ENCODE assay signal across 13 cellular contexts in the genomic region with DNA sequence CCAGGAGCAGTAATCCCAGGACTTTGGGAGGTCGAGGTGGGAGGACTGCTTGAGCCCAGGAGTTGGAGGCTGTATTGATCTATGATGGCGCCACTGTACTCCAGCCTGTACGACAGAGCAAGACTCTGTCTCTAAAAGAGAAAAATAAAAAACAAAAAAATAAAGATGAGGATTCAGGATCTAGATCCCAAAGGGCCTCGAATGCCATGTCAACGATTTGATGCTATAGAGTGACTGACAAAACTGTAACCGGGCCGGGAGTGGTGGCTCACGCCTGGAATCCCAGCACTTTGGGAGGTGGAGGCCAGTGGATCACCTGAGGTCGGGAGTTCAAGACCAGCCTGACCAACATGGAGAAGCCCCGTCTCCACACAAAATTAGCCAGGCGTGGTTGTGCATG. TPM values are rescaled to one million over a fixed set of nuclear protein-coding genes. Genes with fewer than 3 reads are reported as not detected.
"Had no signal": no experiment of that assay in that cellular context is flagged by ENCODE, and none has a peak within 500 bp of the region (broad histone marks: within the 10 kb centered on the region; RNA-seq: fewer than 3 reads in every experiment).

No MANE protein-coding gene starts in this region.

RNA-seq across cellular contexts. Expression of a gene that starts 38.6 kb away (rescaled TPM):
- total RNA-seq: activated B cell treated with CpG ODN at 0.5 μM for 24 hours; activated CD4-positive, alpha-beta memory T cell treated with anti-CD3 and anti-CD28 coated beads for 36 hours; activated naive CD4-positive, alpha-beta T cell treated with anti-CD3 and anti-CD28 coated beads for 36 hours; activated naive CD4-positive, alpha-beta T cell treated with anti-CD3 and anti-CD28 coated beads, Interleukin-2, amount 50 U/mL, for 72 hours; activated T-cell treated with anti-CD3 and anti-CD28 coated beads, Interleukin-2, amount 50 U/mL, for 4 hours; activated T-helper 1 cell treated with anti-CD3 and anti-CD28 coated beads, Interleukin-12 subunit alpha, Interleukin-12 subunit beta, Interleukin-2, Interleukin-4 antibody, amounts not matched to agents 30 ng/mL and 10 ng/mL and 1 ng/mL, durations not matched to agents 14 hours and 24 hours and 36 hours; adrenal gland; astrocyte; LHCN-M2; NCI-H460; Peyer's patch; SJSA1 had no signal
- polyA plus RNA-seq: SK-N-SH had no signal

RNA-seq across cellular contexts. Expression of a gene that starts 49.1 kb away (rescaled TPM):
- total RNA-seq: astrocyte, LHCN-M2, NCI-H460 had no signal
- polyA plus RNA-seq: SK-N-SH had no signal
